Comparison of ENCODE assay signal across 1 cellular context in genomic region chr4:88823058-88823919, GRCh38.
TF ChIP-seq lines count a peak whose summit lies in the region.

No MANE protein-coding gene starts in this region.

TF ChIP-seq in K562, 482 proteins besides CTCF, POLR2A, EP300 and RAD21 (continued from another document and continues in another):
- no peak for TF ChIP-seq ZBTB40 (IDR thresholded peaks at IDR 0.05)
- TF ChIP-seq ZBTB40 (CRISPR knock-in tag; IDR thresholded peaks at IDR 0.05) = no peak
- TF ChIP-seq CREM (IDR thresholded peaks at IDR 0.05; ENCODE audit: low read depth) = peak; percentile 81
- peak in 1 of 2 experiments; percentile 27 for TF ChIP-seq E2F6 (IDR thresholded peaks at IDR 0.05; ENCODE audit: borderline replicate concordance in 1 of 2, extremely low read depth in 1 of 2, insufficient read depth in 1 of 2, insufficient read length in 1 of 2, low read depth in 1 of 2, low read length in 1 of 2, poor library complexity in 1 of 2, severe bottlenecking in 1 of 2)
- TF ChIP-seq MEF2A (IDR thresholded peaks at IDR 0.05; ENCODE audit: control insufficient read depth, low read depth, low read length) = no peak
- TF ChIP-seq HMG20B (CRISPR knock-in tag; IDR thresholded peaks at IDR 0.05) = no peak
- TF ChIP-seq SAP30 (IDR thresholded peaks at IDR 0.05; ENCODE audit: borderline replicate concordance, insufficient read depth, low read depth, low read length, poor library complexity, severe bottlenecking) = no peak
- no peak for TF ChIP-seq NFXL1 (CRISPR knock-in tag; IDR thresholded peaks at IDR 0.05)
- TF ChIP-seq TCF7 (IDR thresholded peaks at IDR 0.05; ENCODE audit: borderline replicate concordance) = no peak
- TF ChIP-seq DIDO1 (tag; IDR thresholded peaks at IDR 0.05; ENCODE audit: low read depth) = no peak
- no peak for TF ChIP-seq ZMIZ1 (IDR thresholded peaks at IDR 0.05; ENCODE audit: low read depth in 2 of 2, low read length in 2 of 2)
- no peak for TF ChIP-seq ID3 (CRISPR knock-in tag; IDR thresholded peaks at IDR 0.05)
- TF ChIP-seq ID3 (tag; IDR thresholded peaks at IDR 0.05) = peak; percentile 97
- peak; percentile 59; the same call in 1 of the 2 replicates for TF ChIP-seq MBD2 (IDR thresholded peaks at IDR 0.05; ENCODE audit: borderline replicate concordance, low read depth)
- peak; percentile 37 for TF ChIP-seq TBP (optimal IDR thresholded peaks at IDR 0.05; ENCODE audit: low read depth, low read length)
- 0 out of 2 replicates have a peak, but pooled peaks have one; percentile 33 for TF ChIP-seq ZNF395 (CRISPR knock-in tag; IDR thresholded peaks at IDR 0.05)
- TF ChIP-seq NR2C2 (CRISPR knock-in tag; IDR thresholded peaks at IDR 0.05) = peak; percentile 94
- peak; percentile 98 for TF ChIP-seq NR2C2 (tag; IDR thresholded peaks at IDR 0.05)
- no peak for TF ChIP-seq ZNF778 (CRISPR knock-in tag; IDR thresholded peaks at IDR 0.05)
- TF ChIP-seq NFRKB (IDR thresholded peaks at IDR 0.05; ENCODE audit: low read depth) = 0 out of 2 replicates have a peak, but pooled peaks have one; percentile 45
- TF ChIP-seq ZBED1 (IDR thresholded peaks at IDR 0.05) = 0 out of 2 replicates have a peak, but pooled peaks have one; percentile 25
- TF ChIP-seq CBX2 (IDR thresholded peaks at IDR 0.05; ENCODE audit: insufficient read depth, low read length, poor library complexity, severe bottlenecking) = no peak
- TF ChIP-seq MLLT1 (IDR thresholded peaks at IDR 0.05) = peak; percentile 30 to 87; a peak in 3 of 4 replicates
- peak in 1 of 2 experiments; percentile 40; a peak in 1 of 4 replicates for TF ChIP-seq SIN3A (IDR thresholded peaks at IDR 0.05; ENCODE audit: borderline replicate concordance in 2 of 2, control insufficient read depth in 1 of 2, low read depth in 2 of 2, low read length in 2 of 2)
- peak; percentile 84; the same call in 1 of the 2 replicates for TF ChIP-seq STAT6 (CRISPR knock-in tag; IDR thresholded peaks at IDR 0.05)
- TF ChIP-seq ZZZ3 (IDR thresholded peaks at IDR 0.05) = no peak
- 0 out of 2 replicates have a peak, but pooled peaks have one; percentile 13 for TF ChIP-seq ZKSCAN1 (IDR thresholded peaks at IDR 0.05; ENCODE audit: low read depth, low read length)
- no peak for TF ChIP-seq ZNF239 (CRISPR knock-in tag; IDR thresholded peaks at IDR 0.05)
- TF ChIP-seq EGR1 (conservative IDR thresholded peaks at IDR 0.05) = peak; percentile 98
- peak; percentile 51; the same call in 1 of the 2 replicates for TF ChIP-seq ZNF592 (IDR thresholded peaks at IDR 0.05)
- no peak for TF ChIP-seq FOS (IDR thresholded peaks at IDR 0.05; ENCODE audit: extremely low read depth, insufficient read length)
- TF ChIP-seq ELF4 (CRISPR knock-in tag; IDR thresholded peaks at IDR 0.05) = 0 out of 2 replicates have a peak, but pooled peaks have one; percentile 35
